In the genomic region with DNA sequence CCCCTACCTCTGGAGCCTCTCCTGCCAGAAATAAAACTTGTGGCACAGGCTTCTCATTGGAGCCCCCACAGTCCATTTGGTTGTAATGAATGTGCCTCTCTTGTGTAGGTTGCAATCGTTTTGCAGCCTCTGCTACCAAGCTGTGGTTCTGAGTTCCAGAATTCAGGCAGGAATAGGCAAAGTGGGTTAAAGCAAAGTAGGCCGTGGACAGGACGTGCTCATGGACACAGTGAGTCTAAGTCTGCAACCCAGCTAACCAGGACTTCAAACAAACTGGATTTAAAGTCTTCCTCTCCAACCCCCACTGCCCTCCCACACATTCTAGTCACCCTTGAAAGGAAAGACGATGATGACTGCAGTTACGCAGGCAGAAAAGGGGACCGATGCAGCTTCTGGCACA, we compare ENCODE assay signal across 26 cellular contexts.
"Had no signal": no experiment of that assay in that cellular context is flagged by ENCODE, and none has a peak within 500 bp of the region (broad histone marks: within the 10 kb centered on the region; RNA-seq: fewer than 3 reads in every experiment).

No MANE protein-coding gene starts in this region.

- FAIRE-seq: frontal cortex had no signal

- H3K4me2 ChIP-seq: neural progenitor cell had no signal

- H2AFZ ChIP-seq: neural progenitor cell had no signal

- H3K36me3 Mint-ChIP-seq: immature natural killer cell; memory B cell; mesothelial cell of epicardium; naive B cell; natural killer cell treated with Interleukin-12 subunit alpha and Interleukin-12 subunit beta and Interleukin-15 and Interleukin-18, amount 100 ng/mL, for 72 hours; neural progenitor cell; stimulated activated memory B cell treated with anti-CD40 and anti-IgM and Interleukin-4, amounts not matched to agents 10 μg/mL and 1 μg/mL and 100 μg/mL, for 72 hours; type B pancreatic cell had no signal

- H3K4me3 Mint-ChIP-seq: immature natural killer cell; memory B cell; mesothelial cell of epicardium; naive B cell; natural killer cell treated with Interleukin-12 subunit alpha and Interleukin-12 subunit beta and Interleukin-15 and Interleukin-18, amount 100 ng/mL, for 72 hours; neural progenitor cell; stimulated activated memory B cell treated with anti-CD40 and anti-IgM and Interleukin-4, amounts not matched to agents 10 μg/mL and 1 μg/mL and 100 μg/mL, for 72 hours; type B pancreatic cell had no signal

- ATAC-seq: left colon; left ventricle myocardium superior; mucosa of descending colon; natural killer cell treated with Interleukin-12 subunit alpha and Interleukin-12 subunit beta and Interleukin-15 and Interleukin-18, amount 100 ng/mL, for 72 hours; psoas muscle; right cardiac atrium; stimulated activated memory B cell treated with anti-CD40 and anti-IgM and Interleukin-4, amounts not matched to agents 10 μg/mL and 1 μg/mL and 100 μg/mL, for 72 hours; stimulated activated naive CD8-positive, alpha-beta T cell treated with anti-CD3 and anti-CD28 coated beads, Interleukin-15, Interleukin-2, amounts not matched to agents 100 U/mL and 50 U/mL, for 24 hours had no signal

- H3K36me3 ChIP-seq: neural progenitor cell, sigmoid colon, spleen, suprapubic skin had no signal

- H3K4me1 Mint-ChIP-seq: immature natural killer cell; memory B cell; naive B cell; neural progenitor cell; stimulated activated memory B cell treated with anti-CD40 and anti-IgM and Interleukin-4, amounts not matched to agents 10 μg/mL and 1 μg/mL and 100 μg/mL, for 72 hours had no signal

- H3K27ac ChIP-seq: neural progenitor cell, psoas muscle, sigmoid colon, spleen, suprapubic skin had no signal

- H3K4me3 ChIP-seq: lung, mucosa of descending colon, neural progenitor cell, psoas muscle, sigmoid colon, spleen, suprapubic skin had no signal

- H3K9me3 ChIP-seq: mucosa of descending colon, psoas muscle, sigmoid colon, spleen, suprapubic skin had no signal

- H3K9me3 Mint-ChIP-seq: immature natural killer cell; memory B cell; mesothelial cell of epicardium; naive B cell; natural killer cell treated with Interleukin-12 subunit alpha and Interleukin-12 subunit beta and Interleukin-15 and Interleukin-18, amount 100 ng/mL, for 72 hours; neural progenitor cell; stimulated activated memory B cell treated with anti-CD40 and anti-IgM and Interleukin-4, amounts not matched to agents 10 μg/mL and 1 μg/mL and 100 μg/mL, for 72 hours; type B pancreatic cell had no signal

- H3K9ac ChIP-seq: neural progenitor cell had no signal

- DNase-seq: cerebellar nuclear complex; cortex of kidney; effector CD4-positive, alpha-beta T cell; hypothalamus; immature natural killer cell; islet precursor cell; kidney glomerular epithelial cell; left colon; left ventricle myocardium superior; mucosa of descending colon; naive B cell; psoas muscle; sigmoid colon; spleen; stimulated activated CD4-positive, alpha-beta T cell treated with anti-CD3 and anti-CD28 coated beads, Interleukin-4, amount 100 ng/mL, for 4 hours; stimulated activated naive CD8-positive, alpha-beta T cell treated with anti-CD3 and anti-CD28 coated beads, Interleukin-15, Interleukin-2, amounts not matched to agents 100 U/mL and 50 U/mL, for 24 hours had no signal

- H3K27me3 Mint-ChIP-seq: type B pancreatic cell had no signal

- H3K4me1 ChIP-seq: neural progenitor cell had no signal

- H3K27ac Mint-ChIP-seq: immature natural killer cell; memory B cell; mesothelial cell of epicardium; naive B cell; natural killer cell treated with Interleukin-12 subunit alpha and Interleukin-12 subunit beta and Interleukin-15 and Interleukin-18, amount 100 ng/mL, for 72 hours; neural progenitor cell; stimulated activated memory B cell treated with anti-CD40 and anti-IgM and Interleukin-4, amounts not matched to agents 10 μg/mL and 1 μg/mL and 100 μg/mL, for 72 hours; type B pancreatic cell had no signal

- H3K27me3 ChIP-seq: neural progenitor cell, sigmoid colon, spleen, suprapubic skin had no signal
